In genomic region chr4:139082750-139083532, GRCh38 we compare ENCODE assay signal across 8 cellular contexts.
DNase-seq lines count a peak whose midpoint lies in the region; ATAC-seq and TF ChIP-seq lines count a peak whose summit lies in the region.

No MANE protein-coding gene starts in this region.

- WGBS in spleen, 5 donors = 0% methylated on average over 33 of the region's 33 CpGs

- intact Hi-C loops in spleen (cut with DNase I; ENCODE audit: low total_unique reads) = loop anchor here (10.0 kb wide), 1 partner anchor 48 kb away; no protein-coding TSS in a partner anchor

- H3K4me3 ChIP-seq in spleen = peak overlapping the region; percentile 57 to 96 (median 88)

- ATAC-seq in GM19043 (IDR thresholded peaks at IDR 0.05; ENCODE audit: low read depth, unreplicated experiment) (peak; percentile 82), HG03354 (IDR thresholded peaks at IDR 0.05; ENCODE audit: poor library complexity, severe bottlenecking, unreplicated experiment) (peak; percentile 85)
- ATAC-seq in activated CD4-positive, CD25-positive, alpha-beta regulatory T cell treated with anti-CD3 and anti-CD28 coated beads, Interleukin-2, amount 50 U/mL, for 24 hours = peak; percentile 85 to 87

- H3K9me3 ChIP-seq in spleen = no peaks in the 10 kb centered on the region

- peaks cover 32 to 63% (median 59%) of the 10 kb centered on the region in 6 donors for H3K4me1 ChIP-seq in spleen

- H3K36me3 ChIP-seq in spleen = no peaks in the 10 kb centered on the region

- peak overlapping the region; percentile 90 to 97 (median 96) for H3K27ac ChIP-seq in spleen

- TF ChIP-seq POLR2A in spleen (IDR thresholded peaks at IDR 0.05) = no peak

- DNase-seq in AG20443 (ENCODE audit: low spot score) (peak; percentile 94), NCI-H446 (lab: John Stamatoyannopoulos, UW) (peak; percentile 96 to 98), cerebellar cortex (ENCODE audit: low spot score) (peak; percentile 99), iris pigment epithelial cell (ENCODE audit: low read depth) (peak; percentile 98), spleen (peak; percentile 98)

- peak in 3 of 11 experiments; percentile 12 to 39 (median 26) for TF ChIP-seq CTCF in spleen (IDR thresholded peaks at IDR 0.05 in 8 of 11, conservative IDR thresholded peaks at IDR 0.05 in 3 of 11)

- no peaks in the 10 kb centered on the region for H3K27me3 ChIP-seq in spleen (replicated peaks in 1 of 7)

Comparison
In these comparisons a context has a peak if more than half of its experiments do, and no peak if none do; other contexts are left out.
1. Peak in every context shown above with its lines: DNase-seq, ATAC-seq, H3K4me3 ChIP-seq and H3K27ac ChIP-seq.